Comparison of ENCODE assay signal across 8 cellular contexts in genomic region chr2:172710584-172711024, GRCh38. TPM values are rescaled to one million over a fixed set of nuclear protein-coding genes. Genes with fewer than 3 reads are reported as not detected.
A peak's percentile ranks its signal among the peaks of the same experiment; 100 is the strongest.
DNase-seq lines count a peak whose midpoint lies in the region; ATAC-seq, FAIRE-seq and TF ChIP-seq lines count a peak whose summit lies in the region.

No MANE protein-coding gene starts in this region.

- H3K9me3 ChIP-seq in BE2C, result no peaks in the 10 kb centered on the region
- no peaks in the 10 kb centered on the region for H3K9me3 ChIP-seq in fibroblast of lung (ENCODE audit: control insufficient read depth, insufficient read depth, low read depth, low read length)
- no peaks in the 10 kb centered on the region for H3K9me3 ChIP-seq in pancreas

- no peaks in the 10 kb centered on the region for H3K79me2 ChIP-seq in fibroblast of lung (ENCODE audit: control insufficient read depth, insufficient read depth, low read length)

- H3K27me3 ChIP-seq in BE2C, result no peaks in the 10 kb centered on the region
- H3K27me3 ChIP-seq in fibroblast of lung (ENCODE audit: control insufficient read depth, insufficient read depth, low read length), result no peaks in the 10 kb centered on the region
- peaks cover 0 to 4% (median 0%) of the 10 kb centered on the region in 4 donors for H3K27me3 ChIP-seq in pancreas

- DNase-seq in BE2C (peak; percentile 17), GM20000 (ENCODE audit: low spot score) (peak; percentile 47), NCI-H2227 (lab: John Stamatoyannopoulos, UW; ENCODE audit: unreplicated experiment) (peak; percentile 66), fibroblast of lung (ENCODE audit: low read depth in 2 of 2) (peak; percentile 89 to 90), pancreas (no peak)
- DNase-seq in activated CD4-positive, alpha-beta T cell treated with anti-CD3 and anti-CD28 coated beads, Interleukin-2, amount 50 U/mL, for 48 hours, result peak; percentile 38 to 55

- H3K36me3 ChIP-seq in BE2C (no peaks in the 10 kb centered on the region), fibroblast of lung (ENCODE audit: control insufficient read depth, insufficient read depth, low read length) (no peaks in the 10 kb centered on the region), pancreas (no peaks in the 10 kb centered on the region)

- ATAC-seq in pancreas (peak in 3 of 4 donors; percentile 68 to 78 (median 74)), GM19395 (IDR thresholded peaks at IDR 0.05; ENCODE audit: unreplicated experiment) (no peak), GM21447 (IDR thresholded peaks at IDR 0.05; ENCODE audit: unreplicated experiment) (no peak)

- intact Hi-C loops in pancreas (cut with DNase I), result no loop called here

- H3K4me2 ChIP-seq in fibroblast of lung (ENCODE audit: extremely low read depth, insufficient read depth, low read length), result peak overlapping the region; percentile 40

- WGBS in pancreas, 2 donors, result 37 to 43% methylated on average over 2 of the region's 2 CpGs

- H3K9ac ChIP-seq in fibroblast of lung (ENCODE audit: insufficient read depth, low read length), result no peak overlapping the region

- H2AFZ ChIP-seq in fibroblast of lung (ENCODE audit: low read length), result no peak overlapping the region

- H3K4me3 ChIP-seq in BE2C (ENCODE audit: low read depth, low read length) (no peak overlapping the region), fibroblast of lung (replicated peaks in 1 of 4; ENCODE audit: control extremely low read depth in 1 of 4, insufficient read depth in 1 of 4, low read depth in 3 of 4, low read length in 4 of 4) (no peak overlapping the region), pancreas (no peak overlapping the region)

- H4K20me1 ChIP-seq in fibroblast of lung (ENCODE audit: control insufficient read depth, extremely low read depth, insufficient read depth, low read length), result no peaks in the 10 kb centered on the region

- peak; percentile 63 for TF ChIP-seq CTCF in BE2C (IDR thresholded peaks at IDR 0.05; ENCODE audit: low read depth, low read length)
- peak; percentile 60 for TF ChIP-seq CTCF in GM20000 (IDR thresholded peaks at IDR 0.05; ENCODE audit: extremely low read depth, missing control alignments)
- peak; percentile 43 to 67 for TF ChIP-seq CTCF in fibroblast of lung (conservative IDR thresholded peaks at IDR 0.05 in 1 of 2, IDR thresholded peaks at IDR 0.05 in 1 of 2; ENCODE audit: low read depth in 1 of 2, low read length in 2 of 2)
- TF ChIP-seq CTCF in pancreas (IDR thresholded peaks at IDR 0.05), result peak in 3 of 4 donors; percentile 22 to 33 (median 27)

- no peak for FAIRE-seq in pancreas (lab: Jason Lieb, UNC)

- no peak overlapping the region for H3K27ac ChIP-seq in fibroblast of lung (ENCODE audit: insufficient read depth, low read length)
- no peak overlapping the region for H3K27ac ChIP-seq in pancreas

- H3K4me1 ChIP-seq in BE2C (no peaks in the 10 kb centered on the region), fibroblast of lung (ENCODE audit: control insufficient read depth, extremely low read depth, insufficient read depth, low read length) (peaks cover 5% of the 10 kb centered on the region), pancreas (no peaks in the 10 kb centered on the region)

RNA-seq across cellular contexts. Expression of gene RAPGEF4, which starts 25.0 kb away (rescaled TPM):
- polyA plus RNA-seq in BE2C (2012; ENCODE audit: insufficient read depth, insufficient read length, low read depth), result 12.6 TPM
- total RNA-seq in fibroblast of lung (1.3 and 3.0 TPM in 2 replicates), pancreas (1 to 10 TPM; 2.9 to 9.0 (median 5.1) TPM)
- polyA plus RNA-seq in fibroblast of lung (0.51 and 1.4 TPM in 2 replicates), pancreas (1 to 10 TPM; 2.1 to 7.0 TPM)
- 0.30 and 1.2 TPM in 2 replicates for polyA plus RNA-seq in fibroblast of lung (2012)
- 0.59 and 7.7 TPM in 2 replicates for polyA minus RNA-seq in fibroblast of lung (ENCODE audit: low replicate concordance)

Comparison
In these comparisons a context has a peak if more than half of its experiments do, and no peak if none do; other contexts are left out.
1. DNase-seq: peak in BE2C (single experiment), GM20000 (single experiment), NCI-H2227 (single experiment), activated CD4-positive, alpha-beta T cell treated with anti-CD3 and anti-CD28 coated beads, Interleukin-2, amount 50 U/mL, for 48 hours (2 of 2) and fibroblast of lung (2 of 2); none in pancreas (0 of 6).
2. ATAC-seq: peak in pancreas (3 of 4); none in GM19395 (single experiment) and GM21447 (single experiment).
3. Peak in every context shown above with its lines, with median percentiles within 50 percentile points of each other: CTCF ChIP-seq.